In genomic region chrX:77446840-77447239, GRCh38 we compare ENCODE assay signal across 9 cellular contexts. TPM values are rescaled to one million over a fixed set of nuclear protein-coding genes. Genes with fewer than 3 reads are reported as not detected.
DNase-seq lines count a peak whose midpoint lies in the region; ATAC-seq and TF ChIP-seq lines count a peak whose summit lies in the region.
"Had no signal": no experiment of that assay in that cellular context is flagged by ENCODE, and none has a peak within 500 bp of the region (broad histone marks: within the 10 kb centered on the region; RNA-seq: fewer than 3 reads in every experiment).

No MANE protein-coding gene starts in this region.

- no peak overlapping the region for H3K27ac Mint-ChIP-seq in CD8-positive, alpha-beta T cell

- H3K9me3 ChIP-seq in CD8-positive, alpha-beta T cell (ENCODE audit: low read length), result no peaks in the 10 kb centered on the region
- H3K9me3 ChIP-seq in ovary, result peaks cover 0 to 4% of the 10 kb centered on the region in 2 donors

- no peak overlapping the region for H3K27ac ChIP-seq in CD8-positive, alpha-beta T cell (ENCODE audit: low read depth, low read length)
- H3K27ac ChIP-seq in ovary, result no peak overlapping the region

- ATAC-seq in CD8-positive, alpha-beta T cell, result no peak
- ATAC-seq in GM18502 (IDR thresholded peaks at IDR 0.05; ENCODE audit: poor library complexity, unreplicated experiment) (no peak), GM21723 (IDR thresholded peaks at IDR 0.05; ENCODE audit: unreplicated experiment) (no peak)

- no peak for TF ChIP-seq POLR2A in ovary (IDR thresholded peaks at IDR 0.05)

- CTCF ChIA-PET in CD8-positive, alpha-beta T cell (lab: Charles Lee), result no interaction called here

- no peak overlapping the region for H3K4me3 ChIP-seq in CD8-positive, alpha-beta T cell (ENCODE audit: low read depth, low read length)
- H3K4me3 ChIP-seq in WI38 (ENCODE audit: low read depth, low read length) (peak overlapping the region; percentile 36; the same call in 1 of the 2 replicates), ovary (peak overlapping the region; percentile 6)

- peaks cover 28% of the 10 kb centered on the region for H3K27me3 Mint-ChIP-seq in CD8-positive, alpha-beta T cell (ENCODE audit: low read depth)

- H3K4me3 Mint-ChIP-seq in CD8-positive, alpha-beta T cell, result peak overlapping the region; percentile 78

- H3K27me3 ChIP-seq in CD8-positive, alpha-beta T cell (ENCODE audit: insufficient read depth, low read length), result no peaks in the 10 kb centered on the region
- no peaks in the 10 kb centered on the region for H3K27me3 ChIP-seq in ovary

- WGBS in ovary, 3 donors, result 26 to 43% (median 30%) methylated on average over 16 of the region's 16 CpGs

- H3K36me3 Mint-ChIP-seq in CD8-positive, alpha-beta T cell, result no peaks in the 10 kb centered on the region

- intact Hi-C loops in CD8-positive, alpha-beta T cell (cut with DNase I, micrococcal nuclease), result no loop called here
- intact Hi-C loops in ovary (cut with DNase I), result no loop called here

- no peaks in the 10 kb centered on the region for H3K36me3 ChIP-seq in CD8-positive, alpha-beta T cell (ENCODE audit: insufficient read depth, low read length)
- no peaks in the 10 kb centered on the region for H3K36me3 ChIP-seq in ovary

- POLR2A ChIA-PET in CD8-positive, alpha-beta T cell (lab: Charles Lee), result no interaction called here

- no peak for TF ChIP-seq CTCF in CD8-positive, alpha-beta T cell (IDR thresholded peaks at IDR 0.05)
- no peak for TF ChIP-seq CTCF in WI38 (IDR thresholded peaks at IDR 0.05; ENCODE audit: low read depth, low read length)
- TF ChIP-seq CTCF in ovary (IDR thresholded peaks at IDR 0.05), result no peak

- peaks cover 10% of the 10 kb centered on the region for H3K4me1 Mint-ChIP-seq in CD8-positive, alpha-beta T cell (ENCODE audit: low read depth)

- no peak for TF ChIP-seq EP300 in ovary (IDR thresholded peaks at IDR 0.05)

- peaks cover 9% of the 10 kb centered on the region for H3K4me1 ChIP-seq in CD8-positive, alpha-beta T cell (ENCODE audit: insufficient read depth, low read length)
- H3K4me1 ChIP-seq in ovary (ENCODE audit: insufficient read depth), result no peaks in the 10 kb centered on the region

- no peaks in the 10 kb centered on the region for H3K9me3 Mint-ChIP-seq in CD8-positive, alpha-beta T cell

- DNase-seq in CD8-positive, alpha-beta T cell, result no peak
- DNase-seq in fibroblast of peridontal ligament (ENCODE audit: extremely low read depth) (peak; percentile 24), ovary (peak in 1 of 5 donors; percentile 36), 8988T (no peak), NCI-H510A (lab: John Stamatoyannopoulos, UW) (no peak)
- DNase-seq: NK-92 treated with Interleukin-12 subunit alpha and Interleukin-12 subunit beta, amount 100 ng/mL, for 24 hours had no signal

RNA-seq across cellular contexts. Expression of gene FGF16, which starts 0.3 kb away (rescaled TPM):
- total RNA-seq in CD8-positive, alpha-beta T cell, result not detected
- not detected for total RNA-seq in ovary
- under 1 TPM in 1 of 2 donors, not detected in 1; 0.28 TPM for polyA plus RNA-seq in ovary
